Comparison of ENCODE assay signal across 8 cellular contexts in the genomic region with DNA sequence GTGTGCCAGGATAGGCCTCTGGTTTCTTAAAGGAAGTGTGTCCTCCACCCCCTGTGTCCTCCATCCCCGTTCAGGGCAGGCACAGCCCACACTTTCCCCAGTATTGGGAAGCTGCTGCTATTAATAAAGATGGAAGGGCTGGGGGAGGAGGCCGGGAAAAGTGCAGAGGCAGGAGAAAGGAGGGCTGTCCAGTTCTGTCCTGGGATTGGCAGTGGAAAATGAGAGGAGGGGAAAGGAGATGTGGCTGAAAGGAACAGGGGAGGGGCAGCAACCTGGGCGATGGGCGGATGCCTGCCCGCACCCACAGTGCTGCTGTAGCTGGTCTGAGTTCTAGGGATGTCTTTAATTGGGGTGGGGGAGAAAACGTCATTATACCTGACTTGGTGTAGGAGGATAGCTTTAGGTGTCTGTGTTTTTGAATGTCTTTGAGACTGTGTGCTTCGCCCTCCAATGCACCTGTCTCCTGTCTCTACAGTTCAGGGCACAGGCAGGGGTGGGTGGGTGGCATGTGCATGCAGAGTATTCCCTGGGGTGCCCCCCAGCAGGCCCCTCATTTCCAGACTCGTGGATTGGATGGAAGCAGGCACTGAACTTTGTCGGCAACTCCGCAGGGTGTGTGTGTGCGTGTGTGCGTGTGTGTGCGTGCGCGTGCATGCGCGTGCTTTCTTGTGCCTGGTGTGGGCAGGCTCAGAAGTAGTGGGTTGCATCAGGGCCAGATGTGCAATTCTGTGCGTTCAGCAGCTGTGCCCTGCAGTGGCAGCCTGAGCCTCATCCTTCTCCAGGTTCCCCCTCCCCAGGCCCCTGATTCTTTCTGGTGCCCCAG. TPM values are rescaled to one million over a fixed set of nuclear protein-coding genes. Genes with fewer than 3 reads are reported as not detected.
DNase-seq lines count a peak whose midpoint lies in the region; ATAC-seq and TF ChIP-seq lines count a peak whose summit lies in the region.

No MANE protein-coding gene starts in this region.

- peak overlapping the region; percentile 93 for H3K27ac ChIP-seq in CD4-positive, alpha-beta T cell (ENCODE audit: low read depth, low read length)

- H3K4me1 Mint-ChIP-seq in CD4-positive, alpha-beta T cell (ENCODE audit: low read depth) = peaks cover 69% of the 10 kb centered on the region

- no peaks in the 10 kb centered on the region for H3K27me3 Mint-ChIP-seq in CD4-positive, alpha-beta T cell

- POLR2A ChIA-PET in CD4-positive, alpha-beta T cell (lab: Charles Lee) = interaction anchor here (0.6 to 7.0 kb wide), 17 partner anchors 12 to 271 kb away, joined by 3 to 134 read pairs (median 4); partner anchors contain the start of genes ACTR1A, ARL3, CNNM2 and CUEDC2

- peak in 8 of 10 experiments; percentile 38 to 62 (median 53) for DNase-seq in CD4-positive, alpha-beta T cell
- DNase-seq in NCI-H526 (lab: John Stamatoyannopoulos, UW) (peak; percentile 18 to 57), glomerular visceral epithelial cell (ENCODE audit: extremely low spot score) (peak; percentile 68), pons (ENCODE audit: low spot score) (peak; percentile 57), NCI-H446 (lab: John Stamatoyannopoulos, UW) (no peak)
- peak; percentile 71 for DNase-seq in activated naive CD4-positive, alpha-beta T cell treated with anti-CD3 and anti-CD28 coated beads, Interleukin-2, amount 50 U/mL, for 16 hours

- intact Hi-C loops in CD4-positive, alpha-beta T cell (cut with DNase I, micrococcal nuclease) = loop anchor here (2.0 to 10.0 kb wide), 3 partner anchors 34 to 252 kb away; partner anchors contain the start of gene NFKB2 (in 1 of the 2)

- H3K4me3 Mint-ChIP-seq in CD4-positive, alpha-beta T cell = peak overlapping the region; percentile 97

- peak; percentile 2 for ATAC-seq in CD4-positive, alpha-beta T cell (ENCODE audit: poor library complexity)
- ATAC-seq in HG03045 (IDR thresholded peaks at IDR 0.05; ENCODE audit: unreplicated experiment) (no peak), HG03175 (IDR thresholded peaks at IDR 0.05; ENCODE audit: unreplicated experiment) (no peak)

- no peaks in the 10 kb centered on the region for H3K9me3 Mint-ChIP-seq in CD4-positive, alpha-beta T cell

- H3K36me3 Mint-ChIP-seq in CD4-positive, alpha-beta T cell (ENCODE audit: low read depth) = peaks cover 41% of the 10 kb centered on the region

- CTCF ChIA-PET in CD4-positive, alpha-beta T cell (lab: Charles Lee) = interaction anchor here (0.6 to 3.7 kb wide), 7 partner anchors 14 to 70 kb away, joined by 3 to 30 read pairs (median 5); partner anchors contain the start of genes ARL3 and SFXN2

- no peaks in the 10 kb centered on the region for H3K27me3 ChIP-seq in CD4-positive, alpha-beta T cell (ENCODE audit: control insufficient read depth, insufficient read depth, low read length)

- H3K9me3 ChIP-seq in CD4-positive, alpha-beta T cell (ENCODE audit: control insufficient read depth, low read length) = no peaks in the 10 kb centered on the region

- no peak for TF ChIP-seq CTCF in CD4-positive, alpha-beta T cell (IDR thresholded peaks at IDR 0.05)

- H3K27ac Mint-ChIP-seq in CD4-positive, alpha-beta T cell = peak overlapping the region; percentile 97

RNA-seq across cellular contexts. Expression of gene TRIM8, which starts 2.5 kb away (rescaled TPM):
- total RNA-seq in CD4-positive, alpha-beta T cell = 10 to 100 TPM; 80.9 to 81.6 TPM

Comparison
In these comparisons a context has a peak if more than half of its experiments do, and no peak if none do; other contexts are left out.
1. DNase-seq: peak in CD4-positive, alpha-beta T cell (8 of 10), NCI-H526 (2 of 2), activated naive CD4-positive, alpha-beta T cell treated with anti-CD3 and anti-CD28 coated beads, Interleukin-2, amount 50 U/mL, for 16 hours (single experiment), glomerular visceral epithelial cell (single experiment) and pons (single experiment); none in NCI-H446 (0 of 2).